24 cellular contexts compared by ENCODE assay signal in the genomic region with DNA sequence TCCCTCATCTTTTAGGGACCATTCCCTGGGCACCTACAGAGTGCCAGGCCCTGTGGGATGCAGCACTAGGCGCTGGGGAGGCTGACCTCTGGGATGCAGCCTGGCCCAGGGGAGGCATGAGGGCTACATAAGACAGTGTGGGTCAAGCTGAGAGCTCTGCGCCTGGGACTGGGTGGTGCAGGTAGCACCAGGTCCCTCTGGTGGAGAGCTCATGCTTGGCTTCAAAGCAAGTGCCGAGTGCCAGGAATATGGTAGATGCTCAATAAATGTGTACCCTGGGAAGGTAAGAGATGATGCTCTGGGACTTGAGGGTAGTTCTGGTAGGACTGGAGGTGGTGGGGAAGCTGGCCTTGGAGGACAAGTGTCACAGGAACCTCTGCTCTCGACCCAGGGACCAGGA. TPM values are rescaled to one million over a fixed set of nuclear protein-coding genes. Genes with fewer than 3 reads are reported as not detected.
"Had no signal": no experiment of that assay in that cellular context is flagged by ENCODE, and none has a peak within 500 bp of the region (broad histone marks: within the 10 kb centered on the region; RNA-seq: fewer than 3 reads in every experiment).

No MANE protein-coding gene starts in this region.

- H3K4me3 Mint-ChIP-seq: activated CD4-positive, alpha-beta T cell treated with anti-CD3 and anti-CD28 coated beads, Interleukin-2, amount 10 ng/mL, durations not matched to agents 7 days and 5 days; activated naive CD4-positive, alpha-beta T cell treated with anti-CD3 and anti-CD28 coated beads for 36 hours; activated T-cell treated with anti-CD3 and anti-CD28 coated beads, Interleukin-2, amount 50 U/mL, for 4 hours had no signal

- H3K36me3 ChIP-seq: brain microvascular endothelial cell, pancreas, right lobe of liver, stomach had no signal

- H3K4me1 Mint-ChIP-seq: activated CD4-positive, alpha-beta T cell treated with anti-CD3 and anti-CD28 coated beads, Interleukin-2, amount 10 ng/mL, durations not matched to agents 7 days and 5 days had no signal

- H3K4me3 ChIP-seq: dorsolateral prefrontal cortex, pancreas, right lobe of liver, stomach had no signal

- ATAC-seq: activated T-cell treated with anti-CD3 and anti-CD28 coated beads, Interleukin-2, amount 50 U/mL, for 4 hours; left colon; pancreas had no signal

- H3K9me3 ChIP-seq: pancreas, right lobe of liver, stomach had no signal

- H3K9me3 Mint-ChIP-seq: activated CD4-positive, alpha-beta T cell treated with anti-CD3 and anti-CD28 coated beads, Interleukin-2, amount 10 ng/mL, durations not matched to agents 7 days and 5 days; activated naive CD4-positive, alpha-beta T cell treated with anti-CD3 and anti-CD28 coated beads for 36 hours; activated T-cell treated with anti-CD3 and anti-CD28 coated beads, Interleukin-2, amount 50 U/mL, for 4 hours had no signal

- H3K4me1 ChIP-seq: pancreas had no signal

- H3K27ac ChIP-seq: brain microvascular endothelial cell, epithelial cell of prostate, pancreas, right lobe of liver, stomach had no signal

- H3K27me3 ChIP-seq: right lobe of liver had no signal

- DNase-seq: activated CD4-positive, alpha-beta T cell treated with anti-CD3 and anti-CD28 coated beads, Interleukin-2, amount 10 ng/mL, durations not matched to agents 7 days and 5 days; activated CD8-positive, alpha-beta memory T cell treated with anti-CD3 and anti-CD28 coated beads, Interleukin-2, amount 50 U/mL, for 4 hours; activated naive CD4-positive, alpha-beta T cell treated with anti-CD3 and anti-CD28 coated beads for 36 hours; activated T-cell treated with anti-CD3 and anti-CD28 coated beads, Interleukin-2, amount 50 U/mL, for 4 hours; anterior cingulate cortex; brain microvascular endothelial cell; central memory CD4-positive, alpha-beta T cell; dorsolateral prefrontal cortex; foreskin fibroblast; glutamatergic neuron; hippocampal formation; islet precursor cell; left colon; midbrain; small intestine; stimulated activated CD4-positive, alpha-beta T cell treated with anti-CD3 and anti-CD28 coated beads, Interleukin-15, amount 100 ng/mL, for 24 hours; stimulated activated CD4-positive, alpha-beta T cell treated with anti-CD3 and anti-CD28 coated beads, Interleukin-2, amount 100 ng/mL, for 48 hours; stomach; T-helper 1 cell; T-helper 9 cell; trophoblast cell had no signal

- H3K27ac Mint-ChIP-seq: activated CD4-positive, alpha-beta T cell treated with anti-CD3 and anti-CD28 coated beads, Interleukin-2, amount 10 ng/mL, durations not matched to agents 7 days and 5 days; activated naive CD4-positive, alpha-beta T cell treated with anti-CD3 and anti-CD28 coated beads for 36 hours had no signal

RNA-seq across cellular contexts. Expression of a gene that starts 2.0 kb away (rescaled TPM):
- total RNA-seq: activated CD4-positive, alpha-beta T cell treated with anti-CD3 and anti-CD28 coated beads, Interleukin-2, amount 10 ng/mL, durations not matched to agents 7 days and 5 days; activated naive CD4-positive, alpha-beta T cell treated with anti-CD3 and anti-CD28 coated beads for 36 hours; activated T-cell treated with anti-CD3 and anti-CD28 coated beads, Interleukin-2, amount 50 U/mL, for 4 hours; left colon; pancreas had no signal
